27 cellular contexts compared by ENCODE assay signal in genomic region chr12:46020768-46021167, GRCh38.
"Had no signal": no experiment of that assay in that cellular context is flagged by ENCODE, and none has a peak within 500 bp of the region (broad histone marks: within the 10 kb centered on the region; RNA-seq: fewer than 3 reads in every experiment).

No MANE protein-coding gene starts in this region.

- H3K27me3 Mint-ChIP-seq: progenitor cell of endocrine pancreas had no signal

- H3K4me1 ChIP-seq: esophagus muscularis mucosa, foreskin keratinocyte, gastroesophageal sphincter, heart left ventricle, left lung, neural progenitor cell, parathyroid adenoma, right atrium auricular region, sigmoid colon, stomach, thyroid gland had no signal

- H3K9me3 ChIP-seq: thyroid gland had no signal

- H3K4me1 Mint-ChIP-seq: mesothelial cell of epicardium; naive B cell; nephron; neural progenitor cell; stimulated activated effector memory CD8-positive, alpha-beta T cell treated with anti-CD3 and anti-CD28 coated beads, Interleukin-12 subunit alpha, Interleukin-12 subunit beta, amount 100 ng/mL, for 72 hours had no signal

- H3K27ac ChIP-seq: esophagus muscularis mucosa, foreskin keratinocyte, gastroesophageal sphincter, heart left ventricle, hepatocyte, left lung, neural progenitor cell, parathyroid adenoma, right atrium auricular region, sigmoid colon, stomach, thyroid gland had no signal

- H3K4me3 ChIP-seq: esophagus muscularis mucosa, gastroesophageal sphincter, heart left ventricle, hepatocyte, left lung, mucosa of descending colon, neural progenitor cell, right atrium auricular region, sigmoid colon, stomach, thyroid gland had no signal

- H3K27me3 ChIP-seq: esophagus muscularis mucosa, gastroesophageal sphincter, heart left ventricle, hepatocyte, left lung, neural progenitor cell, right atrium auricular region, sigmoid colon, stomach, thyroid gland had no signal

- FAIRE-seq: endothelial cell of umbilical vein had no signal

- DNase-seq: effector CD8-positive, alpha-beta T cell; foreskin keratinocyte; heart left ventricle; left cardiac atrium; left lung; mesenchymal stem cell; mucosa of descending colon; naive B cell; sigmoid colon; stimulated activated CD4-positive, alpha-beta T cell treated with anti-CD3 and anti-CD28 coated beads, Interleukin-2, amount 100 ng/mL, for 24 hours; stimulated activated CD4-positive, alpha-beta T cell treated with anti-CD3 and anti-CD28 coated beads, Interleukin-4, amount 100 ng/mL, for 24 hours; stimulated activated naive CD4-positive, alpha-beta T cell treated with Interleukin-2 at 50 U/mL for 16 hours; stomach; thyroid gland; trophoblast cell had no signal

- H3K36me3 Mint-ChIP-seq: neural progenitor cell; stimulated activated effector memory CD8-positive, alpha-beta T cell treated with anti-CD3 and anti-CD28 coated beads, Interleukin-12 subunit alpha, Interleukin-12 subunit beta, amount 100 ng/mL, for 72 hours had no signal

- ATAC-seq: foreskin keratinocyte; gastroesophageal sphincter; heart left ventricle; left cardiac atrium; left lung; mucosa of descending colon; stimulated activated effector memory CD8-positive, alpha-beta T cell treated with anti-CD3 and anti-CD28 coated beads, Interleukin-12 subunit alpha, Interleukin-12 subunit beta, amount 100 ng/mL, for 72 hours had no signal

- H3K4me2 ChIP-seq: hepatocyte, neural progenitor cell had no signal

- H3K36me3 ChIP-seq: esophagus muscularis mucosa, gastroesophageal sphincter, heart left ventricle, left lung, neural progenitor cell, right atrium auricular region, sigmoid colon, stomach, thyroid gland had no signal

- H3K4me3 Mint-ChIP-seq: dendritic cell treated with granulocyte-macrophage colony-stimulating factor and Interleukin-4, amounts not matched to agents 40 ng/mL and 50 ng/mL, for 4 days; mesothelial cell of epicardium; naive B cell; nephron; neural progenitor cell; stimulated activated effector memory CD8-positive, alpha-beta T cell treated with anti-CD3 and anti-CD28 coated beads, Interleukin-12 subunit alpha, Interleukin-12 subunit beta, amount 100 ng/mL, for 72 hours had no signal

- H3K27ac Mint-ChIP-seq: dendritic cell treated with granulocyte-macrophage colony-stimulating factor and Interleukin-4, amounts not matched to agents 40 ng/mL and 50 ng/mL, for 4 days; mesothelial cell of epicardium; naive B cell; nephron; neural progenitor cell; progenitor cell of endocrine pancreas; stimulated activated effector memory CD8-positive, alpha-beta T cell treated with anti-CD3 and anti-CD28 coated beads, Interleukin-12 subunit alpha, Interleukin-12 subunit beta, amount 100 ng/mL, for 72 hours had no signal
